Comparison of ENCODE assay signal across 21 cellular contexts in the genomic region with DNA sequence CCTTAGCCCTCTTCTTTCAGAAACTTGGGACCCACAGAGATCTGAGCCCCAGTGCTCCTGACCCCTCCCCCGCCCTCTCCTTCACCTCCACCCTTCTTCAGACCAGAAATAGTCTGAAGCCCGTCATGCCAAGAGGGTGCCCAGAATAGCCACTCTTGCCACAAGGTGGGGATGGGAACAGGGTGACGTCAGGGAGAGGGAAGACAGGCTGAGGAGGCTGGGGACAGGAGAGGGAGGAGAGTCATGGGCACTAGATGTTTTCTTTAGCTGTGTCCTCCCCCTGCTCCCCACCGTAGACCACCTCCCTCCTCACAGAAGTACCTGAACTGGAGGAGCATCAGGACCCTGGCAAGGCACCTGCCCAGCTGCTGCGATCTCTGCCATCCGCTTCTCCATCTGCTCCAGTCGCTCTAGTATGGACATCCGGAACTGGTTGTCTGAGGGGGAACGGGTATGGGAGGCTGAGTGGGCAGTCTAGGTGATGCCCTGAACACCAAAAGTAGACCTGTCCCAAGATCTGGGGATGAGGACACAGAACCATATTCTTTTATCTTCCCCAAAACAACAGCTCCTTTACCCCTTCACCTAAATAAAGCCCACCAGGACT. TPM values are rescaled to one million over a fixed set of nuclear protein-coding genes. Genes with fewer than 3 reads are reported as not detected.
DNase-seq lines count a peak whose midpoint lies in the region; ATAC-seq and TF ChIP-seq lines count a peak whose summit lies in the region.
"Had no signal": no experiment of that assay in that cellular context is flagged by ENCODE, and none has a peak within 500 bp of the region (broad histone marks: within the 10 kb centered on the region; RNA-seq: fewer than 3 reads in every experiment).

No MANE protein-coding gene starts in this region.

- H3K4me1 ChIP-seq in left lung: peaks cover 2 to 45% of the 10 kb centered on the region in 2 donors

- H3K27ac ChIP-seq in left lung: peak overlapping the region in 1 of 2 donors; percentile 2
- H3K27ac ChIP-seq in temporal lobe (ENCODE audit: low read depth, low read length): peak overlapping the region; percentile 46
- H3K27ac ChIP-seq: cardiac muscle cell, pancreas had no signal

- H3K27me3 ChIP-seq in left lung: no peaks in the 10 kb centered on the region
- H3K27me3 ChIP-seq: cardiac muscle cell, pancreas had no signal

- no peak for DNase-seq in activated naive CD4-positive, alpha-beta T cell treated with Interleukin-2 at 50 U/mL for 16 hours
- peak in 1 of 2 donors; percentile 58 for DNase-seq in left lung
- no peak for DNase-seq in NK-92 treated with Interleukin-12 subunit alpha and Interleukin-12 subunit beta, amount 100 ng/mL, for 24 hours (lab: John Stamatoyannopoulos, UW)
- DNase-seq: activated B cell treated with CpG ODN at 0.5 μM for 24 hours; activated naive CD4-positive, alpha-beta T cell treated with anti-CD3 and anti-CD28 coated beads, Interleukin-2, amount 50 U/mL, for 16 hours; CD8-positive, alpha-beta memory T cell; effector memory CD8-positive, alpha-beta T cell; KG1; NCI-H1048; NCI-H2081 treated with DMSO at 0.1 percent for 48 hours; NCI-H524; pancreas; SHP77 treated with DMSO at 0.1 percent for 48 hours; stimulated activated naive B cell treated with anti-CD40 and anti-IgM and Interleukin-4, amounts not matched to agents 10 μg/mL and 1 μg/mL and 100 μg/mL, for 72 hours had no signal

- intact Hi-C loops in left lung (cut with DNase I): loop anchor here in 1 of 2 donors (10.0 kb wide), 1 partner anchor 69 kb away; the partner anchor contains the start of gene CHRNE

- no peaks in the 10 kb centered on the region for H3K27me3 Mint-ChIP-seq in activated naive CD4-positive, alpha-beta T cell treated with anti-CD3 and anti-CD28 coated beads, Interleukin-2, amount 50 U/mL, for 24 hours
- peaks cover 5% of the 10 kb centered on the region for H3K27me3 Mint-ChIP-seq in brain
- H3K27me3 Mint-ChIP-seq: activated B cell treated with CpG ODN at 0.5 μM for 24 hours; CD8-positive, alpha-beta memory T cell; effector memory CD8-positive, alpha-beta T cell; stimulated activated naive B cell treated with anti-CD40 and anti-IgM and Interleukin-4, amounts not matched to agents 10 μg/mL and 1 μg/mL and 100 μg/mL, for 72 hours had no signal

- no peak overlapping the region for H3K4me3 Mint-ChIP-seq in activated naive CD4-positive, alpha-beta T cell treated with anti-CD3 and anti-CD28 coated beads, Interleukin-2, amount 50 U/mL, for 24 hours
- H3K4me3 Mint-ChIP-seq in brain: peak overlapping the region in 1 of 5 experiments; percentile 26
- H3K4me3 Mint-ChIP-seq: activated B cell treated with CpG ODN at 0.5 μM for 24 hours; CD8-positive, alpha-beta memory T cell; effector memory CD8-positive, alpha-beta T cell; stimulated activated naive B cell treated with anti-CD40 and anti-IgM and Interleukin-4, amounts not matched to agents 10 μg/mL and 1 μg/mL and 100 μg/mL, for 72 hours had no signal

- peaks cover 18% of the 10 kb centered on the region for H3K36me3 Mint-ChIP-seq in activated naive CD4-positive, alpha-beta T cell treated with anti-CD3 and anti-CD28 coated beads, Interleukin-2, amount 50 U/mL, for 24 hours
- peaks cover 60% of the 10 kb centered on the region for H3K36me3 Mint-ChIP-seq in brain

- H3K4me3 ChIP-seq in left lung: no peak overlapping the region
- H3K4me3 ChIP-seq: cardiac muscle cell, pancreas had no signal

- no peaks in the 10 kb centered on the region for H3K9me3 ChIP-seq in left lung
- H3K9me3 ChIP-seq: pancreas had no signal

- no peak for TF ChIP-seq CTCF in brain (conservative IDR thresholded peaks at IDR 0.05)
- TF ChIP-seq CTCF in left lung (IDR thresholded peaks at IDR 0.05): no peak

- ATAC-seq in left lung (peak; percentile 42), HG03565 (IDR thresholded peaks at IDR 0.05; ENCODE audit: unreplicated experiment) (no peak), GM21381 (IDR thresholded peaks at IDR 0.05; ENCODE audit: unreplicated experiment) (no peak)
- ATAC-seq: effector memory CD8-positive, alpha-beta T cell; left lobe of liver; pancreas; stimulated activated naive B cell treated with anti-CD40 and anti-IgM and Interleukin-4, amounts not matched to agents 10 μg/mL and 1 μg/mL and 100 μg/mL, for 72 hours had no signal

- H3K4me1 Mint-ChIP-seq in activated naive CD4-positive, alpha-beta T cell treated with anti-CD3 and anti-CD28 coated beads, Interleukin-2, amount 50 U/mL, for 24 hours: peaks cover 26% of the 10 kb centered on the region
- peaks cover 10% of the 10 kb centered on the region for H3K4me1 Mint-ChIP-seq in brain

- H3K36me3 ChIP-seq in left lung: peaks cover 0 to 98% of the 10 kb centered on the region in 2 donors

- H3K27ac Mint-ChIP-seq in activated naive CD4-positive, alpha-beta T cell treated with anti-CD3 and anti-CD28 coated beads, Interleukin-2, amount 50 U/mL, for 24 hours: peak overlapping the region; percentile 76
- H3K27ac Mint-ChIP-seq in brain: peak overlapping the region in 3 of 5 experiments; percentile 24 to 54 (median 49)
- H3K27ac Mint-ChIP-seq: activated B cell treated with CpG ODN at 0.5 μM for 24 hours; stimulated activated naive B cell treated with anti-CD40 and anti-IgM and Interleukin-4, amounts not matched to agents 10 μg/mL and 1 μg/mL and 100 μg/mL, for 72 hours had no signal

- H3K9me3 Mint-ChIP-seq in activated naive CD4-positive, alpha-beta T cell treated with anti-CD3 and anti-CD28 coated beads, Interleukin-2, amount 50 U/mL, for 24 hours: no peaks in the 10 kb centered on the region
- no peaks in the 10 kb centered on the region for H3K9me3 Mint-ChIP-seq in brain
- H3K9me3 Mint-ChIP-seq: activated B cell treated with CpG ODN at 0.5 μM for 24 hours; CD8-positive, alpha-beta memory T cell; effector memory CD8-positive, alpha-beta T cell; stimulated activated naive B cell treated with anti-CD40 and anti-IgM and Interleukin-4, amounts not matched to agents 10 μg/mL and 1 μg/mL and 100 μg/mL, for 72 hours had no signal

RNA-seq across cellular contexts. Expression of gene SPAG7, which starts 6.5 kb away (rescaled TPM):
- polyA plus RNA-seq in brain (ENCODE audit: insufficient read depth, low read depth, low replicate concordance): 66.5 TPM
- total RNA-seq in left lung (10 to 100 TPM; 47.2 to 59.3 TPM), temporal lobe (34.4 TPM)

RNA-seq across cellular contexts. Expression of gene CAMTA2, which starts 13.3 kb away (rescaled TPM):
- polyA plus RNA-seq in brain (ENCODE audit: insufficient read depth, low read depth, low replicate concordance): 93.6 TPM
- total RNA-seq in left lung: 10 to 100 TPM; 51.3 to 64.9 TPM
- 13.5 TPM for total RNA-seq in temporal lobe

RNA-seq across cellular contexts. Expression of gene INCA1, which starts 23.2 kb away (rescaled TPM):
- polyA plus RNA-seq in brain (ENCODE audit: insufficient read depth, low read depth, low replicate concordance): 3.5 TPM
- total RNA-seq in left lung (1 to 10 TPM; 1.0 to 2.4 TPM), temporal lobe (0.25 TPM)

RNA-seq across cellular contexts. Expression of gene ENO3, which starts 23.2 kb away (rescaled TPM):
- polyA plus RNA-seq in brain (ENCODE audit: insufficient read depth, low read depth, low replicate concordance): 5.5 TPM
- total RNA-seq in left lung (10 to 100 TPM; 15.0 to 15.9 TPM), temporal lobe (0.74 TPM)

RNA-seq across cellular contexts. Expression of gene KIF1C, which starts 23.6 kb away (rescaled TPM):
- 90.7 TPM for polyA plus RNA-seq in brain (ENCODE audit: insufficient read depth, low read depth, low replicate concordance)
- total RNA-seq in left lung (100 to 1,000 TPM; 205 to 239 TPM), temporal lobe (9.1 TPM)
